Comparison of ENCODE assay signal across 9 cellular contexts in genomic region chr16:27230562-27230991, GRCh38. TPM values are rescaled to one million over a fixed set of nuclear protein-coding genes. Genes with fewer than 3 reads are reported as not detected.
A peak's percentile ranks its signal among the peaks of the same experiment; 100 is the strongest.
DNase-seq lines count a peak whose midpoint lies in the region; ATAC-seq and TF ChIP-seq lines count a peak whose summit lies in the region.
"Had no signal": no experiment of that assay in that cellular context is flagged by ENCODE, and none has a peak within 500 bp of the region (broad histone marks: within the 10 kb centered on the region; RNA-seq: fewer than 3 reads in every experiment).

No MANE protein-coding gene starts in this region.

- peak overlapping the region; percentile 30 to 99 (median 94) for H3K27ac Mint-ChIP-seq in naive B cell

- H3K36me3 ChIP-seq in upper lobe of right lung (peaks cover 24% of the 10 kb centered on the region), adrenal gland (replicated peaks in 1 of 2) (peaks cover 0 to 22% of the 10 kb centered on the region in 2 donors)

- no peaks in the 10 kb centered on the region for H3K9me3 Mint-ChIP-seq in naive B cell

- 87 to 95% (median 89%) methylated on average over 9 to 16 of the region's 16 CpGs for WGBS in adrenal gland, 4 donors

- peak; percentile 6 for TF ChIP-seq CTCF in upper lobe of right lung (IDR thresholded peaks at IDR 0.05)
- no peak for TF ChIP-seq CTCF in adrenal gland (IDR thresholded peaks at IDR 0.05)

- H3K4me3 ChIP-seq in upper lobe of right lung = no peak overlapping the region
- H3K4me3 ChIP-seq in adrenal gland = no peak overlapping the region

- peaks cover 27% of the 10 kb centered on the region for H3K4me1 ChIP-seq in upper lobe of right lung
- H3K4me1 ChIP-seq in adrenal gland (replicated peaks in 1 of 2) = peaks cover 6 to 12% of the 10 kb centered on the region in 2 donors

- TF ChIP-seq POLR2A in adrenal gland (IDR thresholded peaks at IDR 0.05) = no peak

- peak overlapping the region; percentile 44 to 91 (median 84) for H3K4me3 Mint-ChIP-seq in naive B cell

- H3K27me3 ChIP-seq in upper lobe of right lung (no peaks in the 10 kb centered on the region), adrenal gland (no peaks in the 10 kb centered on the region)

- no peak overlapping the region for H3K27ac ChIP-seq in upper lobe of right lung
- no peak overlapping the region for H3K27ac ChIP-seq in adrenal gland

- DNase-seq in SIG-M5 treated with dmso at 0.1 percent for 504 hours (lab: John Stamatoyannopoulos, UW; ENCODE audit: unreplicated experiment) = peak; percentile 9
- DNase-seq in SIG-M5 (lab: John Stamatoyannopoulos, UW) = no peak
- DNase-seq in activated T-cell treated with anti-CD3 and anti-CD28 coated beads for 4 hours = peak; percentile 39
- DNase-seq in naive B cell = peak; percentile 53
- DNase-seq in upper lobe of right lung = no peak
- DNase-seq in pons (ENCODE audit: low spot score) = no peak
- DNase-seq in adrenal gland = no peak
- DNase-seq: substantia nigra had no signal

- peaks cover 0 to 4% of the 10 kb centered on the region in 2 donors for H3K36me3 Mint-ChIP-seq in naive B cell

- no peaks in the 10 kb centered on the region for H3K27me3 Mint-ChIP-seq in naive B cell

- intact Hi-C loops in upper lobe of right lung (cut with DNase I) = loop anchor here (10.0 kb wide), 1 partner anchor 134 kb away; no protein-coding TSS in a partner anchor
- intact Hi-C loops in adrenal gland (cut with DNase I) = loop anchor here in 1 of 2 donors (10.0 kb wide), 1 partner anchor 84 kb away; the partner anchor contains the start of gene IL4R

- peak; percentile 21 to 37 for ATAC-seq in naive B cell (ENCODE audit: low read depth in 2 of 2)
- ATAC-seq in upper lobe of right lung = peak; percentile 26
- no peak for ATAC-seq in HG02885 (IDR thresholded peaks at IDR 0.05; ENCODE audit: poor library complexity, unreplicated experiment)

- H3K9me3 ChIP-seq in upper lobe of right lung = no peaks in the 10 kb centered on the region
- H3K9me3 ChIP-seq in adrenal gland (replicated peaks in 1 of 3) = no peaks in the 10 kb centered on the region

- peaks cover 63 to 96% (median 94%) of the 10 kb centered on the region in 3 donors for H3K4me1 Mint-ChIP-seq in naive B cell

RNA-seq across cellular contexts. Expression of gene KDM8, which starts 27.3 kb away (rescaled TPM):
- polyA plus RNA-seq in naive B cell (ENCODE audit: low read depth in 6 of 6) = 1 to 10 TPM in 5 of 6 donors, not detected in 1; 2.9 to 8.2 (median 4.2) TPM
- total RNA-seq in upper lobe of right lung = 6.1 TPM
- total RNA-seq in adrenal gland = 10 to 100 TPM in 2 of 8 donors, 1 to 10 TPM in 6; 3.4 to 10.8 (median 6.8) TPM
- polyA plus RNA-seq in adrenal gland = 10 to 100 TPM in 2 of 3 donors, 1 to 10 TPM in 1; 3.7 to 14.6 (median 11.5) TPM

RNA-seq across cellular contexts. Expression of gene NSMCE1, which starts 38.0 kb away (rescaled TPM):
- 100 to 1,000 TPM; 178 to 217 (median 195) TPM for polyA plus RNA-seq in naive B cell (ENCODE audit: low read depth in 6 of 6)
- total RNA-seq in upper lobe of right lung = 49.2 TPM
- 100 to 1,000 TPM in 1 of 8 donors, 10 to 100 TPM in 7; 75.0 to 182 (median 91.1) TPM for total RNA-seq in adrenal gland
- polyA plus RNA-seq in adrenal gland = 10 to 100 TPM; 54.3 to 93.9 (median 79.4) TPM

Comparison
In these comparisons a context has a peak if more than half of its experiments do, and no peak if none do; other contexts are left out.
1. DNase-seq: peak in SIG-M5 treated with dmso at 0.1 percent for 504 hours (single experiment), activated T-cell treated with anti-CD3 and anti-CD28 coated beads for 4 hours (single experiment) and naive B cell (single experiment); none in SIG-M5 (single experiment), upper lobe of right lung (single experiment), pons (single experiment) and adrenal gland (0 of 7).